ENCODE assay signal across 15 cellular contexts in genomic region chr6:147161974-147162495, GRCh38. TPM values are rescaled to one million over a fixed set of nuclear protein-coding genes. Genes with fewer than 3 reads are reported as not detected.
A peak's percentile ranks its signal among the peaks of the same experiment; 100 is the strongest.
DNase-seq lines count a peak whose midpoint lies in the region; ATAC-seq and TF ChIP-seq lines count a peak whose summit lies in the region.
"Had no signal": no experiment of that assay in that cellular context is flagged by ENCODE, and none has a peak within 500 bp of the region (broad histone marks: within the 10 kb centered on the region; RNA-seq: fewer than 3 reads in every experiment).

No MANE protein-coding gene starts in this region.

- H2AFZ ChIP-seq in PC-3 (ENCODE audit: low read length) (no peak overlapping the region), mesenchymal stem cell (ENCODE audit: low read depth, low read length) (no peak overlapping the region)

- H3K4me1 ChIP-seq in PC-3 (ENCODE audit: insufficient read depth, low read length) (peaks cover 26% of the 10 kb centered on the region), mesenchymal stem cell (ENCODE audit: control insufficient read depth, insufficient read depth, low read depth, low read length) (no peaks in the 10 kb centered on the region), right atrium auricular region (no peaks in the 10 kb centered on the region)
- H3K4me1 ChIP-seq: prostate gland had no signal

- no peak overlapping the region for H3K14ac ChIP-seq in mesenchymal stem cell (ENCODE audit: low read length in 2 of 2)

- peak; percentile 95 for ATAC-seq in PC-3
- ATAC-seq: stimulated activated naive CD8-positive, alpha-beta T cell treated with anti-CD3 and anti-CD28 coated beads, Interleukin-15, amount 100 ng/mL, for 72 hours had no signal

- no peak overlapping the region for H3K4ac ChIP-seq in mesenchymal stem cell (ENCODE audit: low read depth in 1 of 2, low read length in 2 of 2)

- no peak overlapping the region for H4K8ac ChIP-seq in mesenchymal stem cell (ENCODE audit: low read length)

- H3K9me2 ChIP-seq in PC-3 (replicated peaks; ENCODE audit: low read length): no peaks in the 10 kb centered on the region

- no peak overlapping the region for H2BK120ac ChIP-seq in mesenchymal stem cell (ENCODE audit: low read depth, low read length)

- no peaks in the 10 kb centered on the region for H3K79me1 ChIP-seq in mesenchymal stem cell (replicated peaks; ENCODE audit: low read length, poor library complexity, severe bottlenecking)

- no peaks in the 10 kb centered on the region for H3F3A ChIP-seq in PC-3 (ENCODE audit: low read length, unreplicated experiment)

- H2BK12ac ChIP-seq in mesenchymal stem cell (ENCODE audit: low read length in 2 of 2): no peak overlapping the region

- no peak overlapping the region for H3K18ac ChIP-seq in mesenchymal stem cell (ENCODE audit: low read depth in 1 of 2, low read length in 2 of 2)

- H3K23ac ChIP-seq in mesenchymal stem cell (ENCODE audit: low read length in 2 of 2): no peak overlapping the region

- H3K27me3 Mint-ChIP-seq in activated CD4-positive, alpha-beta T cell treated with anti-CD3 and anti-CD28 coated beads, Interleukin-2, amount 10 ng/mL, durations not matched to agents 24 days and 14 days: peaks cover 3% of the 10 kb centered on the region
- H3K27me3 Mint-ChIP-seq: stimulated activated naive CD8-positive, alpha-beta T cell treated with anti-CD3 and anti-CD28 coated beads, Interleukin-15, amount 100 ng/mL, for 72 hours had no signal

- no peak overlapping the region for H3K4me3 Mint-ChIP-seq in activated CD4-positive, alpha-beta T cell treated with anti-CD3 and anti-CD28 coated beads, Interleukin-2, amount 10 ng/mL, durations not matched to agents 24 days and 14 days
- H3K4me3 Mint-ChIP-seq: stimulated activated naive CD8-positive, alpha-beta T cell treated with anti-CD3 and anti-CD28 coated beads, Interleukin-15, amount 100 ng/mL, for 72 hours had no signal

- POLR2A ChIA-PET in PC-3 (lab: Charles Lee; ENCODE audit: unreplicated experiment): no interaction called here

- H3K9ac ChIP-seq in PC-3 (ENCODE audit: low read length) (peak overlapping the region; percentile 74), mesenchymal stem cell (ENCODE audit: low read length) (no peak overlapping the region)

- no peak overlapping the region for H4K91ac ChIP-seq in mesenchymal stem cell (ENCODE audit: low read length)

- no peak overlapping the region for H2BK5ac ChIP-seq in mesenchymal stem cell (ENCODE audit: low read depth, low read length, poor library complexity, severe bottlenecking)

- H3K27ac ChIP-seq in PC-3 (ENCODE audit: low read length) (peak overlapping the region; percentile 95), mesenchymal stem cell (ENCODE audit: low read length, poor library complexity, severe bottlenecking) (no peak overlapping the region), right atrium auricular region (no peak overlapping the region)
- H3K27ac ChIP-seq: C4-2B, prostate gland, VCaP had no signal

- no peak overlapping the region for H3K27ac Mint-ChIP-seq in activated CD4-positive, alpha-beta T cell treated with anti-CD3 and anti-CD28 coated beads, Interleukin-2, amount 10 ng/mL, durations not matched to agents 24 days and 14 days
- H3K27ac Mint-ChIP-seq: stimulated activated naive CD8-positive, alpha-beta T cell treated with anti-CD3 and anti-CD28 coated beads, Interleukin-15, amount 100 ng/mL, for 72 hours had no signal

- intact Hi-C loops in PC-3 (cut with micrococcal nuclease): loop anchor here (2.0 kb wide), 1 partner anchor 33 kb away; no protein-coding TSS in a partner anchor
- intact Hi-C loops in activated CD4-positive, alpha-beta T cell treated with anti-CD3 and anti-CD28 coated beads, Interleukin-2, amount 10 ng/mL, durations not matched to agents 24 days and 14 days (cut with micrococcal nuclease): no loop called here

- no peaks in the 10 kb centered on the region for H3K36me3 Mint-ChIP-seq in activated CD4-positive, alpha-beta T cell treated with anti-CD3 and anti-CD28 coated beads, Interleukin-2, amount 10 ng/mL, durations not matched to agents 24 days and 14 days (ENCODE audit: low read depth)

- no peaks in the 10 kb centered on the region for H3K36me3 ChIP-seq in PC-3 (ENCODE audit: low read depth, low read length)
- no peaks in the 10 kb centered on the region for H3K36me3 ChIP-seq in mesenchymal stem cell (ENCODE audit: control insufficient read depth in 1 of 2, insufficient read depth in 2 of 2, low read depth in 1 of 2, low read length in 2 of 2)
- no peaks in the 10 kb centered on the region for H3K36me3 ChIP-seq in right atrium auricular region
- H3K36me3 ChIP-seq: prostate gland had no signal

- no peaks in the 10 kb centered on the region for H3K4me1 Mint-ChIP-seq in activated CD4-positive, alpha-beta T cell treated with anti-CD3 and anti-CD28 coated beads, Interleukin-2, amount 10 ng/mL, durations not matched to agents 24 days and 14 days

- BruUV-seq in PC-3 (replicated peaks; lab: Mats Ljungman, UMichigan): no TSS peak

- DNase-seq in ELR (ENCODE audit: low read depth) (peak; percentile 93), PC-3 (peak; percentile 89), choroid plexus epithelial cell (ENCODE audit: low read depth) (peak; percentile 92), mesenchymal stem cell (peak; percentile 77), cortex of kidney (lab: John Stamatoyannopoulos, UW) (no peak), right atrium auricular region (ENCODE audit: low spot score) (no peak)
- DNase-seq in stimulated activated CD4-positive, alpha-beta T cell treated with anti-CD3 and anti-CD28 coated beads, Interleukin-4, amount 100 ng/mL, for 1 hour: no peak
- DNase-seq in activated CD4-positive, alpha-beta T cell treated with anti-CD3 and anti-CD28 coated beads, Interleukin-2, amount 10 ng/mL, durations not matched to agents 24 days and 14 days: no peak
- DNase-seq: activated CD8-positive, alpha-beta memory T cell treated with anti-CD3 and anti-CD28 coated beads, Interleukin-2, amount 50 U/mL, for 4 hours; effector memory CD4-positive, alpha-beta T cell; Right ventricle myocardium superior; stimulated activated naive CD8-positive, alpha-beta T cell treated with anti-CD3 and anti-CD28 coated beads, Interleukin-15, amount 100 ng/mL, for 72 hours had no signal

- H4K20me1 ChIP-seq in PC-3 (ENCODE audit: low read length): no peaks in the 10 kb centered on the region

- H3K4me2 ChIP-seq in PC-3 (ENCODE audit: low read length) (peak overlapping the region; percentile 50), mesenchymal stem cell (ENCODE audit: low read length, poor library complexity, severe bottlenecking) (no peak overlapping the region)

- 78% methylated on average over 1 of the region's 4 CpGs for WGBS in mesenchymal stem cell

- no peaks in the 10 kb centered on the region for H3K9me3 ChIP-seq in PC-3 (ENCODE audit: low read length)
- H3K9me3 ChIP-seq in mesenchymal stem cell (ENCODE audit: control insufficient read depth, low read length): no peaks in the 10 kb centered on the region
- H3K9me3 ChIP-seq in right atrium auricular region: no peaks in the 10 kb centered on the region
- H3K9me3 ChIP-seq: prostate gland had no signal

- CTCF ChIA-PET in PC-3 (lab: Charles Lee): interaction anchor here (0.6 kb wide), 1 partner anchor 955 kb away, joined by 7 read pairs; no protein-coding TSS in a partner anchor

- no peaks in the 10 kb centered on the region for H3K27me3 ChIP-seq in PC-3 (ENCODE audit: low read length)
- no peaks in the 10 kb centered on the region for H3K27me3 ChIP-seq in mesenchymal stem cell (ENCODE audit: control insufficient read depth in 1 of 2, insufficient read depth in 1 of 2, low read length in 2 of 2)
- no peaks in the 10 kb centered on the region for H3K27me3 ChIP-seq in right atrium auricular region

- H3K4me3 ChIP-seq in PC-3 (ENCODE audit: low read length) (no peak overlapping the region), choroid plexus epithelial cell (ENCODE audit: low read depth, low read length) (no peak overlapping the region), mesenchymal stem cell (ENCODE audit: insufficient read depth in 1 of 2, low read depth in 1 of 2, low read length in 2 of 2) (no peak overlapping the region), right atrium auricular region (no peak overlapping the region)
- H3K4me3 ChIP-seq: prostate gland had no signal

- H2BK15ac ChIP-seq in mesenchymal stem cell (ENCODE audit: low read depth, poor library complexity, severe bottlenecking): no peak overlapping the region

- TF ChIP-seq CTCF in PC-3 (conservative IDR thresholded peaks at IDR 0.05; ENCODE audit: low read depth, low read length) (no peak), choroid plexus epithelial cell (conservative IDR thresholded peaks at IDR 0.05; ENCODE audit: low read depth, low read length) (no peak), right atrium auricular region (IDR thresholded peaks at IDR 0.05) (no peak)

- no peaks in the 10 kb centered on the region for H3K79me2 ChIP-seq in PC-3 (ENCODE audit: low read length)

- H3K9me3 Mint-ChIP-seq in activated CD4-positive, alpha-beta T cell treated with anti-CD3 and anti-CD28 coated beads, Interleukin-2, amount 10 ng/mL, durations not matched to agents 24 days and 14 days: no peaks in the 10 kb centered on the region
- H3K9me3 Mint-ChIP-seq: stimulated activated naive CD8-positive, alpha-beta T cell treated with anti-CD3 and anti-CD28 coated beads, Interleukin-15, amount 100 ng/mL, for 72 hours had no signal

- no peak overlapping the region for H2AK5ac ChIP-seq in mesenchymal stem cell (ENCODE audit: low read length, severe bottlenecking)

RNA-seq across cellular contexts. Expression of gene STXBP5, which starts 42.2 kb away (rescaled TPM):
- total RNA-seq in PC-3 (2014; rRNA removed) (12.9 and 18.4 TPM in 2 replicates), right atrium auricular region (10 to 100 TPM in 1 of 2 donors, 1 to 10 TPM in 1; 9.9 to 13.6 TPM)
- polyA plus RNA-seq in mesenchymal stem cell (2013, experiment 1 of 2): 10.6 TPM
- polyA plus RNA-seq in mesenchymal stem cell (2013, experiment 2 of 2): 10.0 TPM
- 28.6 and 29.5 TPM in 2 replicates for total RNA-seq in activated CD4-positive, alpha-beta T cell treated with anti-CD3 and anti-CD28 coated beads, Interleukin-2, amount 10 ng/mL, durations not matched to agents 24 days and 14 days

Comparison
In these comparisons a context has a peak if more than half of its experiments do, and no peak if none do; other contexts are left out.
1. DNase-seq: peak in ELR (single experiment), PC-3 (single experiment), choroid plexus epithelial cell (single experiment) and mesenchymal stem cell (single experiment); none in stimulated activated CD4-positive, alpha-beta T cell treated with anti-CD3 and anti-CD28 coated beads, Interleukin-4, amount 100 ng/mL, for 1 hour (single experiment), activated CD4-positive, alpha-beta T cell treated with anti-CD3 and anti-CD28 coated beads, Interleukin-2, amount 10 ng/mL, durations not matched to agents 24 days and 14 days (single experiment), cortex of kidney (single experiment) and right atrium auricular region (single experiment).